ENCODE assay signal across 23 cellular contexts in the genomic region with DNA sequence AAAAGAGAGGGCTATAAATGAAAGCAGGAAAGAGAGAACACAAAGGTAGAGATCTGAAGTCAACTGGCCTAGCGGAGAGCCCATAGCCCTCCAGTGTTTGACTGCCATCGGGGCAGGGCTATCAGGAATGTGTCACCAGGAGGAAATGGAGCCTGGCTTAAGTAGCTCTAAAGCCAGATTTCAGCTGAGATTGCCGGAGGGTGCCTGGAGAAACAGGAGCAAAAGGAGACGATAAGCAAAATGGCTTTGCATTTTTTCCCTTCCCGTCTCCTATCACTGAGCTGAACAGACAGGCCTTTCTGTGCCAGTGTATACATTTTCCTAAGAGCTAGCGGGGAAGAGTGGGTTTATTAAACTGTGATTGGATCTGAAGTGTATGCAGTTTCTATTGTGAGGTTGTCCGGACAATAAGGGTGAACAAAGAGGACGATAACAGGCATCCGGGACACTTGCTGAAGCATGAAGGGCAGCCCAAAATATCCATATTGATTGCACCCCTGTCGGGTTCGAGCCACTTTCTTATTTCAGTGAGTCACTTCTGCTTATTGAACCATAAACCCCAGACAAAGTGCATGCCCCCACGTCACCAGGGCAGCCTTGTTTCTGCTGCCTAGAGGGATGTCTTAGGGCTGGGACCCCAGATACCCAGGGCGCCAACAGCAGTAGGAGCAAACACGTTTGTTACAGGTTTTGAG.
DNase-seq lines count a peak whose midpoint lies in the region; TF ChIP-seq lines count a peak whose summit lies in the region.
"Had no signal": no experiment of that assay in that cellular context is flagged by ENCODE, and none has a peak within 500 bp of the region (broad histone marks: within the 10 kb centered on the region; RNA-seq: fewer than 3 reads in every experiment).

No MANE protein-coding gene starts in this region.

- peak; percentile 86 for DNase-seq in BE2C
- DNase-seq in NCI-H345 (lab: John Stamatoyannopoulos, UW): peak; percentile 58
- DNase-seq in fibroblast of the aortic adventitia (ENCODE audit: low read depth): peak; percentile 11
- DNase-seq in neural progenitor cell (ENCODE audit: low spot score): peak; percentile 18
- DNase-seq in dedifferentiated amniotic fluid mesenchymal stem cell (ENCODE audit: extremely low spot score): no peak
- DNase-seq in NCI-H2029 (lab: John Stamatoyannopoulos, UW): no peak
- no peak for DNase-seq in middle frontal gyrus (ENCODE audit: extremely low spot score, low spot score)
- no peak for DNase-seq in activated naive CD8-positive, alpha-beta T cell treated with anti-CD3 and anti-CD28 coated beads for 36 hours
- DNase-seq: activated CD4-positive, alpha-beta T cell treated with anti-CD3 and anti-CD28 coated beads for 48 hours; activated naive CD4-positive, alpha-beta T cell; activated T-cell treated with anti-CD3 and anti-CD28 coated beads, Interleukin-2, amount 50 U/mL, for 4 hours; AML-193; CD8-positive, alpha-beta memory T cell; cortex of kidney; H9; NCI-H146; NCI-H2171 treated with DMSO at 0.1 percent for 48 hours; NCI-H526; sigmoid colon; SJCRH30; upper lobe of right lung had no signal

- no peak overlapping the region for H3K4me2 ChIP-seq in neural progenitor cell
- H3K4me2 ChIP-seq: KMS-11 had no signal

- peaks cover 8% of the 10 kb centered on the region for H3K27me3 Mint-ChIP-seq in neural progenitor cell (ENCODE audit: insufficient read depth, low read depth)
- H3K27me3 Mint-ChIP-seq in activated naive CD8-positive, alpha-beta T cell treated with anti-CD3 and anti-CD28 coated beads for 36 hours: no peaks in the 10 kb centered on the region

- peak overlapping the region; percentile 22 for H3K4me3 ChIP-seq in BE2C (ENCODE audit: low read depth, low read length)
- no peak overlapping the region for H3K4me3 ChIP-seq in fibroblast of the aortic adventitia (ENCODE audit: low read depth, low read length)
- no peak overlapping the region for H3K4me3 ChIP-seq in neural progenitor cell
- H3K4me3 ChIP-seq: lung, sigmoid colon, SJCRH30, upper lobe of right lung had no signal

- no peaks in the 10 kb centered on the region for H3F3A ChIP-seq in neural progenitor cell (ENCODE audit: low read depth)

- no peaks in the 10 kb centered on the region for H3K36me3 ChIP-seq in BE2C
- H3K36me3 ChIP-seq in neural progenitor cell: no peaks in the 10 kb centered on the region
- H3K36me3 ChIP-seq: sigmoid colon, SJCRH30, upper lobe of right lung had no signal

- H3K4me3 Mint-ChIP-seq in neural progenitor cell: peak overlapping the region; percentile 67
- H3K4me3 Mint-ChIP-seq in activated naive CD8-positive, alpha-beta T cell treated with anti-CD3 and anti-CD28 coated beads for 36 hours: no peak overlapping the region
- H3K4me3 Mint-ChIP-seq: activated T-cell treated with anti-CD3 and anti-CD28 coated beads, Interleukin-2, amount 50 U/mL, for 4 hours; CD8-positive, alpha-beta memory T cell; H9 had no signal

- H3K27me3 ChIP-seq in BE2C (no peaks in the 10 kb centered on the region), neural progenitor cell (no peaks in the 10 kb centered on the region)
- H3K27me3 ChIP-seq: sigmoid colon, SJCRH30, upper lobe of right lung had no signal

- H3K4me1 Mint-ChIP-seq in neural progenitor cell: peaks cover 60% of the 10 kb centered on the region
- no peaks in the 10 kb centered on the region for H3K4me1 Mint-ChIP-seq in activated naive CD8-positive, alpha-beta T cell treated with anti-CD3 and anti-CD28 coated beads for 36 hours
- H3K4me1 Mint-ChIP-seq: CD8-positive, alpha-beta memory T cell had no signal

- peak overlapping the region; percentile 95 for H3K27ac Mint-ChIP-seq in neural progenitor cell
- H3K27ac Mint-ChIP-seq in activated naive CD8-positive, alpha-beta T cell treated with anti-CD3 and anti-CD28 coated beads for 36 hours: no peak overlapping the region
- H3K27ac Mint-ChIP-seq: CD8-positive, alpha-beta memory T cell had no signal

- no peaks in the 10 kb centered on the region for H4K20me1 ChIP-seq in neural progenitor cell (ENCODE audit: low read depth)

- no peak overlapping the region for H3K27ac ChIP-seq in neural progenitor cell
- H3K27ac ChIP-seq: KMS-11, sigmoid colon, SJCRH30, upper lobe of right lung had no signal

- H2AFZ ChIP-seq in neural progenitor cell (replicated peaks): peak overlapping the region; percentile 32

- no peak overlapping the region for H3K9ac ChIP-seq in neural progenitor cell
- H3K9ac ChIP-seq: KMS-11 had no signal

- peaks cover 1% of the 10 kb centered on the region for H3K36me3 Mint-ChIP-seq in neural progenitor cell
- peaks cover 2% of the 10 kb centered on the region for H3K36me3 Mint-ChIP-seq in activated naive CD8-positive, alpha-beta T cell treated with anti-CD3 and anti-CD28 coated beads for 36 hours
- H3K36me3 Mint-ChIP-seq: CD8-positive, alpha-beta memory T cell had no signal

- peaks cover 30% of the 10 kb centered on the region for H3K9me3 Mint-ChIP-seq in neural progenitor cell
- H3K9me3 Mint-ChIP-seq in activated naive CD8-positive, alpha-beta T cell treated with anti-CD3 and anti-CD28 coated beads for 36 hours: peaks cover 11% of the 10 kb centered on the region

- TF ChIP-seq CTCF in BE2C (IDR thresholded peaks at IDR 0.05; ENCODE audit: low read depth, low read length) (no peak), fibroblast of the aortic adventitia (IDR thresholded peaks at IDR 0.05; ENCODE audit: insufficient read depth, low read length) (no peak), neural progenitor cell (IDR thresholded peaks at IDR 0.05) (no peak)

- H3K4me1 ChIP-seq in BE2C (peaks cover 15% of the 10 kb centered on the region), neural progenitor cell (peaks cover 13% of the 10 kb centered on the region)
- H3K4me1 ChIP-seq: sigmoid colon, SJCRH30, upper lobe of right lung had no signal

- H3K9me3 ChIP-seq in BE2C (no peaks in the 10 kb centered on the region), neural progenitor cell (ENCODE audit: low read depth) (no peaks in the 10 kb centered on the region)
- H3K9me3 ChIP-seq: SJCRH30 had no signal

- H3K79me2 ChIP-seq in neural progenitor cell (ENCODE audit: low read depth): no peaks in the 10 kb centered on the region

Comparison
In these comparisons a context has a peak if more than half of its experiments do, and no peak if none do; other contexts are left out.
1. DNase-seq: peak in BE2C (single experiment), NCI-H345 (single experiment), fibroblast of the aortic adventitia (single experiment) and neural progenitor cell (single experiment); none in dedifferentiated amniotic fluid mesenchymal stem cell (single experiment), NCI-H2029 (single experiment), middle frontal gyrus (single experiment) and activated naive CD8-positive, alpha-beta T cell treated with anti-CD3 and anti-CD28 coated beads for 36 hours (single experiment).